Comparison of ENCODE assay signal across 1 cellular context in genomic region chr20:5393218-5393870, GRCh38.
TF ChIP-seq lines count a peak whose summit lies in the region.

No MANE protein-coding gene starts in this region.

TF ChIP-seq in SK-N-SH, 30 proteins besides CTCF, POLR2A, EP300 and RAD21 (continued from another document):
- TF ChIP-seq REST (IDR thresholded peaks at IDR 0.05; ENCODE audit: low read depth, low read length) (peak; percentile 29; the same call in 1 of the 2 replicates), ELF1 (IDR thresholded peaks at IDR 0.05) (no peak), ZBTB33 (IDR thresholded peaks at IDR 0.05; ENCODE audit: borderline replicate concordance, low read depth) (no peak), TEAD4 (IDR thresholded peaks at IDR 0.05; ENCODE audit: borderline replicate concordance, insufficient read depth) (peak; percentile 27; the same call in 1 of the 2 replicates), FOXJ3 (CRISPR knock-in tag; IDR thresholded peaks at IDR 0.05) (peak; percentile 74; the same call in 1 of the 2 replicates), RCOR1 (IDR thresholded peaks at IDR 0.05; ENCODE audit: low read length) (peak; percentile 84), SMC3 (IDR thresholded peaks at IDR 0.05; ENCODE audit: low read depth, low read length) (peak; percentile 41; the same call in 1 of the 2 replicates), IRF3 (IDR thresholded peaks at IDR 0.05; ENCODE audit: low read depth, low read length) (no peak), POLR2AphosphoS5 (IDR thresholded peaks at IDR 0.05; ENCODE audit: low read depth, low read length) (no peak), USF2 (IDR thresholded peaks at IDR 0.05; ENCODE audit: borderline replicate concordance, low read depth, low read length) (no peak), USF1 (IDR thresholded peaks at IDR 0.05; ENCODE audit: borderline replicate concordance, low read depth) (no peak), JUND (IDR thresholded peaks at IDR 0.05) (no peak), SIN3A (IDR thresholded peaks at IDR 0.05; ENCODE audit: borderline replicate concordance, low read depth, low read length) (no peak), FOXM1 (IDR thresholded peaks at IDR 0.05; ENCODE audit: low read depth) (no peak), NFIC (IDR thresholded peaks at IDR 0.05; ENCODE audit: borderline replicate concordance) (no peak), RFX5 (IDR thresholded peaks at IDR 0.05; ENCODE audit: low read length) (0 out of 2 replicates have a peak, but pooled peaks have one; percentile 21), GABPA (IDR thresholded peaks at IDR 0.05; ENCODE audit: low read depth) (no peak), TAF1 (IDR thresholded peaks at IDR 0.05; ENCODE audit: borderline replicate concordance, low read depth, low read length) (no peak), FOSL2 (IDR thresholded peaks at IDR 0.05; ENCODE audit: borderline replicate concordance, low read depth) (no peak)
TF ChIP-seq in SK-N-SH: peak in this region for 9.
